ENCODE assay signal across 25 cellular contexts in the genomic region with DNA sequence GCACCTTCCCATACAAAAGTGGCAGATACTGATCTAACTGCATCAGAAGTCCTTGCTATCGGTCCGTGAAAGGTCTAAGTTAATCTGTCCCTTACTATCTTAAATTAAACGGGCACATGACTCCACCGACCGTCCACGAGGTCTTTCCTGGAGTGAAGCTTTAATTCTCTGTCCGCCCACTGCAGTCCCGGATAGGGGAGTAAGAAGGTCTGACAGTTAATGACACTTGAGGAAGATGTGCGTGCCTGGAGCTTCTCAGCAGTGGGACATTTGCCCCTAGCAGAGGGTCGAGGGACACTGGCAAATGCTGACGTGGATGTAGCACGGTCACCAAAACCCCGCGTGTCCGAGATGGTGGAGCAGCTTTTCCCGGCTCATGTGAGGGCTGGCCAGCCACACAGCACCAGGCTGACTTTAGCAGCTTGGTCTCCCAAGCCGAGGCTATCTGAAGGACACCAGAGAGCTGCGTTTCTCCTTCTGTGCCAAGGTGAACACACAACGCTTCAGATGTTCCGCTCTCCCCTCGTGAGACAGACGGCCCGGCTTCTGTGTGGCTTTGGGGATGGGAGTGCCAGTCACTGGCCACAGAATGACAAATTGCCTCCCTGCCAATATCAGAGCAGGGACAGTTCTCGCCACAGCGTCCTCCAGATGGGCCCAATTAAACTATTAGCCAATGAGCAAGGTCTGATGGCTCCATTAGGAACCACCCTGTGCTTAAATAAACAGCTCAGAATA.
"Had no signal": no experiment of that assay in that cellular context is flagged by ENCODE, and none has a peak within 500 bp of the region (broad histone marks: within the 10 kb centered on the region; RNA-seq: fewer than 3 reads in every experiment).

No MANE protein-coding gene starts in this region.

- FAIRE-seq: kidney had no signal

- H3K27ac ChIP-seq: adrenal gland, ascending aorta, lower lobe of right lung, ovary, testis had no signal

- H3K9me3 ChIP-seq: adrenal gland, ascending aorta, lower lobe of right lung, ovary, testis had no signal

- DNase-seq: activated B cell treated with CpG ODN at 0.5 μM for 24 hours; activated CD4-positive, alpha-beta T cell treated with anti-CD3 and anti-CD28 coated beads for 36 hours; activated CD4-positive, alpha-beta T cell treated with anti-CD3 and anti-CD28 coated beads, Interleukin-2, amount 50 U/mL, for 4 hours; activated CD8-positive, alpha-beta memory T cell treated with anti-CD3 and anti-CD28 coated beads, Interleukin-2, amount 50 U/mL, for 48 hours; activated naive CD4-positive, alpha-beta T cell; activated T-cell treated with anti-CD3 and anti-CD28 coated beads, Interleukin-2, amount 50 U/mL, for 4 hours; adrenal gland; effector CD4-positive, alpha-beta T cell; erythroblast; foreskin fibroblast; kidney; lower lobe of right lung; naive thymus-derived CD8-positive, alpha-beta T cell; ovary; stimulated activated CD4-positive, alpha-beta T cell treated with anti-CD3 and anti-CD28 coated beads, Interleukin-15, amount 100 ng/mL, for 24 hours; SW 1271; T-helper 17 cell; testis; trophoblast cell had no signal

- H3K36me3 Mint-ChIP-seq: activated naive CD8-positive, alpha-beta T cell; naive thymus-derived CD8-positive, alpha-beta T cell; stimulated activated memory B cell treated with anti-CD40 and anti-IgM and Interleukin-4, amounts not matched to agents 10 μg/mL and 1 μg/mL and 100 μg/mL, for 72 hours had no signal

- H3K4me3 ChIP-seq: adrenal gland, ascending aorta, lower lobe of right lung, ovary, smooth muscle cell, testis had no signal

- H3K27me3 ChIP-seq: adrenal gland, ascending aorta, ovary, testis had no signal

- H3K4me1 ChIP-seq: adrenal gland, ascending aorta, lower lobe of right lung, testis had no signal

- H3K4me1 Mint-ChIP-seq: activated CD4-positive, alpha-beta T cell treated with anti-CD3 and anti-CD28 coated beads for 36 hours; T-helper 17 cell had no signal

- H3K9me3 Mint-ChIP-seq: activated B cell treated with CpG ODN at 0.5 μM for 24 hours; activated T-cell treated with anti-CD3 and anti-CD28 coated beads, Interleukin-2, amount 50 U/mL, for 4 hours; activated T-helper 2 cell treated with anti-CD3 and anti-CD28 coated beads, Interferon-gamma antibody, Interleukin-2, Interleukin-4, amounts not matched to agents 10 μg/mL and 5 μg/mL and 100 μg/mL, durations not matched to agents 14 hours and 24 hours and 36 hours; dendritic cell treated with granulocyte-macrophage colony-stimulating factor and Interleukin-4, amounts not matched to agents 40 ng/mL and 50 ng/mL, for 4 days; naive thymus-derived CD8-positive, alpha-beta T cell; stimulated activated memory B cell treated with anti-CD40 and anti-IgM and Interleukin-4, amounts not matched to agents 10 μg/mL and 1 μg/mL and 100 μg/mL, for 72 hours had no signal

- H3K4me2 ChIP-seq: smooth muscle cell had no signal

- H3K36me3 ChIP-seq: adrenal gland, ascending aorta, lower lobe of right lung, ovary had no signal

- H3K27ac Mint-ChIP-seq: activated B cell treated with CpG ODN at 0.5 μM for 24 hours; activated CD4-positive, alpha-beta T cell treated with anti-CD3 and anti-CD28 coated beads for 36 hours; activated naive CD8-positive, alpha-beta T cell; activated T-helper 2 cell treated with anti-CD3 and anti-CD28 coated beads, Interferon-gamma antibody, Interleukin-2, Interleukin-4, amounts not matched to agents 10 μg/mL and 5 μg/mL and 100 μg/mL, durations not matched to agents 14 hours and 24 hours and 36 hours; dendritic cell treated with granulocyte-macrophage colony-stimulating factor and Interleukin-4, amounts not matched to agents 40 ng/mL and 50 ng/mL, for 4 days; naive thymus-derived CD8-positive, alpha-beta T cell; stimulated activated memory B cell treated with anti-CD40 and anti-IgM and Interleukin-4, amounts not matched to agents 10 μg/mL and 1 μg/mL and 100 μg/mL, for 72 hours; T-helper 17 cell had no signal

- H3K4me3 Mint-ChIP-seq: activated B cell treated with CpG ODN at 0.5 μM for 24 hours; activated CD4-positive, alpha-beta T cell treated with anti-CD3 and anti-CD28 coated beads for 36 hours; activated naive CD8-positive, alpha-beta T cell; activated T-cell treated with anti-CD3 and anti-CD28 coated beads, Interleukin-2, amount 50 U/mL, for 4 hours; dendritic cell treated with granulocyte-macrophage colony-stimulating factor and Interleukin-4, amounts not matched to agents 40 ng/mL and 50 ng/mL, for 4 days; naive thymus-derived CD8-positive, alpha-beta T cell; stimulated activated memory B cell treated with anti-CD40 and anti-IgM and Interleukin-4, amounts not matched to agents 10 μg/mL and 1 μg/mL and 100 μg/mL, for 72 hours; T-helper 17 cell had no signal

- H3K27me3 Mint-ChIP-seq: dendritic cell treated with granulocyte-macrophage colony-stimulating factor and Interleukin-4, amounts not matched to agents 40 ng/mL and 50 ng/mL, for 4 days had no signal
